19 cellular contexts compared by ENCODE assay signal in genomic region chr20:50842821-50843220, GRCh38.
"Had no signal": no experiment of that assay in that cellular context is flagged by ENCODE, and none has a peak within 500 bp of the region (broad histone marks: within the 10 kb centered on the region; RNA-seq: fewer than 3 reads in every experiment).

No MANE protein-coding gene starts in this region.

- H3K27me3 ChIP-seq: gastroesophageal sphincter, heart right ventricle, neutrophil, sigmoid colon had no signal

- H3K9me3 Mint-ChIP-seq: activated T-cell treated with anti-CD3 and anti-CD28 coated beads, Interleukin-2, amount 50 U/mL, for 24 hours; activated T-helper 2 cell treated with anti-CD3 and anti-CD28 coated beads, Interferon-gamma antibody, Interleukin-2, Interleukin-4, amounts not matched to agents 10 μg/mL and 5 μg/mL and 100 μg/mL, durations not matched to agents 14 hours and 24 hours and 36 hours; natural killer cell treated with Interleukin-12 subunit alpha and Interleukin-12 subunit beta and Interleukin-15 and Interleukin-18, amount 100 ng/mL, for 72 hours; stimulated activated effector memory CD8-positive, alpha-beta T cell treated with anti-CD3 and anti-CD28 coated beads, Interleukin-12 subunit alpha, Interleukin-12 subunit beta, amount 100 ng/mL, for 72 hours had no signal

- ATAC-seq: gastroesophageal sphincter; heart right ventricle; natural killer cell treated with Interleukin-12 subunit alpha and Interleukin-12 subunit beta and Interleukin-15 and Interleukin-18, amount 100 ng/mL, for 72 hours; stimulated activated effector memory CD8-positive, alpha-beta T cell treated with anti-CD3 and anti-CD28 coated beads, Interleukin-12 subunit alpha, Interleukin-12 subunit beta, amount 100 ng/mL, for 72 hours had no signal

- H3K27me3 Mint-ChIP-seq: activated T-cell treated with anti-CD3 and anti-CD28 coated beads, Interleukin-2, amount 50 U/mL, for 24 hours; natural killer cell treated with Interleukin-12 subunit alpha and Interleukin-12 subunit beta and Interleukin-15 and Interleukin-18, amount 100 ng/mL, for 72 hours had no signal

- H3K36me3 ChIP-seq: gastroesophageal sphincter, heart right ventricle, neutrophil, sigmoid colon, thoracic aorta had no signal

- FAIRE-seq: astrocyte, bronchial epithelial cell, endometrium had no signal

- H3K36me3 Mint-ChIP-seq: natural killer cell treated with Interleukin-12 subunit alpha and Interleukin-12 subunit beta and Interleukin-15 and Interleukin-18, amount 100 ng/mL, for 72 hours; stimulated activated effector memory CD8-positive, alpha-beta T cell treated with anti-CD3 and anti-CD28 coated beads, Interleukin-12 subunit alpha, Interleukin-12 subunit beta, amount 100 ng/mL, for 72 hours had no signal

- H3K4me3 ChIP-seq: gastroesophageal sphincter, heart right ventricle, sigmoid colon, thoracic aorta had no signal

- H3K27ac Mint-ChIP-seq: activated T-helper 2 cell treated with anti-CD3 and anti-CD28 coated beads, Interferon-gamma antibody, Interleukin-2, Interleukin-4, amounts not matched to agents 10 μg/mL and 5 μg/mL and 100 μg/mL, durations not matched to agents 14 hours and 24 hours and 36 hours; natural killer cell treated with Interleukin-12 subunit alpha and Interleukin-12 subunit beta and Interleukin-15 and Interleukin-18, amount 100 ng/mL, for 72 hours; stimulated activated effector memory CD8-positive, alpha-beta T cell treated with anti-CD3 and anti-CD28 coated beads, Interleukin-12 subunit alpha, Interleukin-12 subunit beta, amount 100 ng/mL, for 72 hours had no signal

- H3K27ac ChIP-seq: gastroesophageal sphincter, heart right ventricle, neutrophil, sigmoid colon had no signal

- H3K4me1 ChIP-seq: heart right ventricle had no signal

- H3K9me3 ChIP-seq: gastroesophageal sphincter, heart right ventricle, neutrophil, sigmoid colon, thoracic aorta had no signal

- H3K4me3 Mint-ChIP-seq: activated T-cell treated with anti-CD3 and anti-CD28 coated beads, Interleukin-2, amount 50 U/mL, for 24 hours; natural killer cell treated with Interleukin-12 subunit alpha and Interleukin-12 subunit beta and Interleukin-15 and Interleukin-18, amount 100 ng/mL, for 72 hours; stimulated activated effector memory CD8-positive, alpha-beta T cell treated with anti-CD3 and anti-CD28 coated beads, Interleukin-12 subunit alpha, Interleukin-12 subunit beta, amount 100 ng/mL, for 72 hours had no signal

- DNase-seq: activated CD4-positive, CD25-positive, alpha-beta regulatory T cell treated with anti-CD3 and anti-CD28 coated beads, Interleukin-2, amount 50 U/mL, for 72 hours; activated naive CD4-positive, alpha-beta T cell treated with Interleukin-2 at 50 U/mL for 16 hours; activated T-cell treated with anti-CD3 and anti-CD28 coated beads, Interleukin-2, amount 50 U/mL, for 24 hours; cerebellar nuclear complex; cortex of kidney; heart right ventricle; sigmoid colon; stimulated activated CD4-positive, alpha-beta T cell treated with anti-CD3 and anti-CD28 coated beads, Interleukin-4, amount 100 ng/mL, for 24 hours; T-helper 1 cell; T-helper 9 cell had no signal
